Comparison of ENCODE assay signal across 25 cellular contexts in genomic region chr6:5731435-5731834, GRCh38.
"Had no signal": no experiment of that assay in that cellular context is flagged by ENCODE, and none has a peak within 500 bp of the region (broad histone marks: within the 10 kb centered on the region; RNA-seq: fewer than 3 reads in every experiment).

No MANE protein-coding gene starts in this region.

- H3K4me3 Mint-ChIP-seq: activated CD8-positive, alpha-beta T cell treated with anti-CD3 and anti-CD28 coated beads, Interleukin-2, amount 10 ng/mL, durations not matched to agents 7 days and 5 days; activated naive CD4-positive, alpha-beta T cell treated with anti-CD3 and anti-CD28 coated beads, Interleukin-2, amount 50 U/mL, for 24 hours; T-helper 1 cell treated with Interleukin-12 subunit alpha and Interleukin-12 subunit beta and Interleukin-4 antibody, amounts not matched to agents 30 μg/mL and 1 μg/mL, for 36 hours; WTC11 had no signal

- H3K4me1 ChIP-seq: breast epithelium had no signal

- H3K27ac ChIP-seq: breast epithelium, SJSA1 had no signal

- H3K9me3 Mint-ChIP-seq: activated naive CD4-positive, alpha-beta T cell treated with anti-CD3 and anti-CD28 coated beads, Interleukin-2, amount 50 U/mL, for 24 hours; T-helper 1 cell treated with Interleukin-12 subunit alpha and Interleukin-12 subunit beta and Interleukin-4 antibody, amounts not matched to agents 30 μg/mL and 1 μg/mL, for 36 hours; WTC11 had no signal

- ATAC-seq: activated CD8-positive, alpha-beta T cell treated with anti-CD3 and anti-CD28 coated beads, Interleukin-2, amount 10 ng/mL, durations not matched to agents 7 days and 5 days; PC-3; SK-N-SH treated with all-trans-retinoic acid at 6 μM for 48 hours; WTC11 had no signal

- H3K36me3 ChIP-seq: breast epithelium, SJSA1 had no signal

- H3K27ac Mint-ChIP-seq: activated CD8-positive, alpha-beta T cell treated with anti-CD3 and anti-CD28 coated beads, Interleukin-2, amount 10 ng/mL, durations not matched to agents 7 days and 5 days; T-helper 1 cell treated with Interleukin-12 subunit alpha and Interleukin-12 subunit beta and Interleukin-4 antibody, amounts not matched to agents 30 μg/mL and 1 μg/mL, for 36 hours; WTC11 had no signal

- H3K4me3 ChIP-seq: breast epithelium, SJSA1 had no signal

- H3K36me3 Mint-ChIP-seq: WTC11 had no signal

- DNase-seq: activated CD4-positive, alpha-beta T cell treated with anti-CD3 and anti-CD28 coated beads for 48 hours; activated CD4-positive, alpha-beta T cell treated with anti-CD3 and anti-CD28 coated beads, Interleukin-2, amount 50 U/mL, for 4 hours; activated CD4-positive, CD25-positive, alpha-beta regulatory T cell treated with anti-CD3 and anti-CD28 coated beads, Interleukin-2, amount 50 U/mL, for 72 hours; activated CD8-positive, alpha-beta memory T cell treated with anti-CD3 and anti-CD28 coated beads, Interleukin-2, amount 50 U/mL, for 48 hours; activated CD8-positive, alpha-beta T cell treated with anti-CD3 and anti-CD28 coated beads, Interleukin-2, amount 10 ng/mL, durations not matched to agents 7 days and 5 days; activated effector memory CD4-positive, alpha-beta T cell treated with Interleukin-2 at 50 U/mL for 16 hours; activated naive CD4-positive, alpha-beta T cell; activated T-cell treated with anti-CD3 and anti-CD28 coated beads, Interleukin-2, amount 50 U/mL, for 1 hour; aorta; caudate nucleus; KBM-7; NCI-H1048; NCI-H1930; NCI-H2171; NCI-H2227 treated with DMSO at 0.1 percent for 48 hours; NCI-H69; NK-92 treated with Interleukin-12 subunit alpha and Interleukin-12 subunit beta, amount 100 ng/mL, for 24 hours; PC-3; SW 1271 had no signal

- H3K27me3 Mint-ChIP-seq: activated naive CD4-positive, alpha-beta T cell treated with anti-CD3 and anti-CD28 coated beads, Interleukin-2, amount 50 U/mL, for 24 hours had no signal

- H3K27me3 ChIP-seq: breast epithelium, SJSA1 had no signal

- H3K9me3 ChIP-seq: breast epithelium, SJSA1 had no signal
